Comparison of ENCODE assay signal across 1 cellular context in genomic region chr1:70411360-70411844, GRCh38.
TF ChIP-seq lines count a peak whose summit lies in the region.

No MANE protein-coding gene starts in this region.

TF ChIP-seq in HepG2, 621 proteins besides CTCF, POLR2A, EP300 and RAD21 (continued from another document):
- 0 out of 2 replicates have a peak, but pooled peaks have one; percentile 21 for TF ChIP-seq ZNF275 (CRISPR knock-in tag; IDR thresholded peaks at IDR 0.05; ENCODE audit: borderline replicate concordance)
- TF ChIP-seq NRL (CRISPR knock-in tag; IDR thresholded peaks at IDR 0.05; ENCODE audit: borderline replicate concordance): no peak
- TF ChIP-seq HDAC1 (CRISPR knock-in tag; IDR thresholded peaks at IDR 0.05): peak; percentile 40; the same call in 1 of the 2 replicates
- no peak for TF ChIP-seq ZFP82 (CRISPR knock-in tag; IDR thresholded peaks at IDR 0.05; ENCODE audit: borderline replicate concordance)
- TF ChIP-seq, protein P1, sequence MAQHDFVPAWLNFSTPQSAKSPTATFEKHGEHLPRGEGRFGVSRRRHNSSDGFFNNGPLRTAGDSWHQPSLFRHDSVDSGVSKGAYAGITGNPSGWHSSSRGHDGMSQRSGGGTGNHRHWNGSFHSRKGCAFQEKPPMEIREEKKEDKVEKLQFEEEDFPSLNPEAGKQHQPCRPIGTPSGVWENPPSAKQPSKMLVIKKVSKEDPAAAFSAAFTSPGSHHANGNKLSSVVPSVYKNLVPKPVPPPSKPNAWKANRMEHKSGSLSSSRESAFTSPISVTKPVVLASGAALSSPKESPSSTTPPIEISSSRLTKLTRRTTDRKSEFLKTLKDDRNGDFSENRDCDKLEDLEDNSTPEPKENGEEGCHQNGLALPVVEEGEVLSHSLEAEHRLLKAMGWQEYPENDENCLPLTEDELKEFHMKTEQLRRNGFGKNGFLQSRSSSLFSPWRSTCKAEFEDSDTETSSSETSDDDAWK (CRISPR knock-in tag; IDR thresholded peaks at IDR 0.05): no peak
- no peak for TF ChIP-seq SYNCRIP (IDR thresholded peaks at IDR 0.05; ENCODE audit: insufficient read depth, low read depth, low read length)
- no peak for TF ChIP-seq ATAD3A (CRISPR knock-in tag; IDR thresholded peaks at IDR 0.05)
- TF ChIP-seq GRHL1 (CRISPR knock-in tag; conservative IDR thresholded peaks at IDR 0.05): no peak
- no peak for TF ChIP-seq ZBTB40 (IDR thresholded peaks at IDR 0.05)
- 0 out of 2 replicates have a peak, but pooled peaks have one; percentile 6 for TF ChIP-seq ZBTB40 (CRISPR knock-in tag; IDR thresholded peaks at IDR 0.05)
- TF ChIP-seq SRSF4 (IDR thresholded peaks at IDR 0.05; ENCODE audit: low read depth, low read length, poor library complexity, severe bottlenecking): no peak
- TF ChIP-seq ZNF687 (CRISPR knock-in tag; IDR thresholded peaks at IDR 0.05): peak; percentile 59; the same call in 1 of the 2 replicates
- TF ChIP-seq RBM39 (IDR thresholded peaks at IDR 0.05; ENCODE audit: low read depth, low read length, poor library complexity, severe bottlenecking): peak; percentile 31
- TF ChIP-seq LCORL (IDR thresholded peaks at IDR 0.05): no peak
- TF ChIP-seq LCORL (CRISPR knock-in tag; IDR thresholded peaks at IDR 0.05): no peak
- TF ChIP-seq ZNF691 (CRISPR knock-in tag; IDR thresholded peaks at IDR 0.05; ENCODE audit: borderline replicate concordance, low read depth): 0 out of 2 replicates have a peak, but pooled peaks have one; percentile 21
- TF ChIP-seq, protein P2, sequence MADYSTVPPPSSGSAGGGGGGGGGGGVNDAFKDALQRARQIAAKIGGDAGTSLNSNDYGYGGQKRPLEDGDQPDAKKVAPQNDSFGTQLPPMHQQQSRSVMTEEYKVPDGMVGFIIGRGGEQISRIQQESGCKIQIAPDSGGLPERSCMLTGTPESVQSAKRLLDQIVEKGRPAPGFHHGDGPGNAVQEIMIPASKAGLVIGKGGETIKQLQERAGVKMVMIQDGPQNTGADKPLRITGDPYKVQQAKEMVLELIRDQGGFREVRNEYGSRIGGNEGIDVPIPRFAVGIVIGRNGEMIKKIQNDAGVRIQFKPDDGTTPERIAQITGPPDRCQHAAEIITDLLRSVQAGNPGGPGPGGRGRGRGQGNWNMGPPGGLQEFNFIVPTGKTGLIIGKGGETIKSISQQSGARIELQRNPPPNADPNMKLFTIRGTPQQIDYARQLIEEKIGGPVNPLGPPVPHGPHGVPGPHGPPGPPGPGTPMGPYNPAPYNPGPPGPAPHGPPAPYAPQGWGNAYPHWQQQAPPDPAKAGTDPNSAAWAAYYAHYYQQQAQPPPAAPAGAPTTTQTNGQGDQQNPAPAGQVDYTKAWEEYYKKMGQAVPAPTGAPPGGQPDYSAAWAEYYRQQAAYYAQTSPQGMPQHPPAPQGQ (CRISPR knock-in tag; IDR thresholded peaks at IDR 0.05; ENCODE audit: borderline replicate concordance): no peak
- TF ChIP-seq SETDB1 (CRISPR knock-in tag; IDR thresholded peaks at IDR 0.05; ENCODE audit: borderline replicate concordance): no peak
- TF ChIP-seq ZNF10 (CRISPR knock-in tag; IDR thresholded peaks at IDR 0.05; ENCODE audit: borderline replicate concordance, low read depth): no peak
- TF ChIP-seq, protein P3, sequence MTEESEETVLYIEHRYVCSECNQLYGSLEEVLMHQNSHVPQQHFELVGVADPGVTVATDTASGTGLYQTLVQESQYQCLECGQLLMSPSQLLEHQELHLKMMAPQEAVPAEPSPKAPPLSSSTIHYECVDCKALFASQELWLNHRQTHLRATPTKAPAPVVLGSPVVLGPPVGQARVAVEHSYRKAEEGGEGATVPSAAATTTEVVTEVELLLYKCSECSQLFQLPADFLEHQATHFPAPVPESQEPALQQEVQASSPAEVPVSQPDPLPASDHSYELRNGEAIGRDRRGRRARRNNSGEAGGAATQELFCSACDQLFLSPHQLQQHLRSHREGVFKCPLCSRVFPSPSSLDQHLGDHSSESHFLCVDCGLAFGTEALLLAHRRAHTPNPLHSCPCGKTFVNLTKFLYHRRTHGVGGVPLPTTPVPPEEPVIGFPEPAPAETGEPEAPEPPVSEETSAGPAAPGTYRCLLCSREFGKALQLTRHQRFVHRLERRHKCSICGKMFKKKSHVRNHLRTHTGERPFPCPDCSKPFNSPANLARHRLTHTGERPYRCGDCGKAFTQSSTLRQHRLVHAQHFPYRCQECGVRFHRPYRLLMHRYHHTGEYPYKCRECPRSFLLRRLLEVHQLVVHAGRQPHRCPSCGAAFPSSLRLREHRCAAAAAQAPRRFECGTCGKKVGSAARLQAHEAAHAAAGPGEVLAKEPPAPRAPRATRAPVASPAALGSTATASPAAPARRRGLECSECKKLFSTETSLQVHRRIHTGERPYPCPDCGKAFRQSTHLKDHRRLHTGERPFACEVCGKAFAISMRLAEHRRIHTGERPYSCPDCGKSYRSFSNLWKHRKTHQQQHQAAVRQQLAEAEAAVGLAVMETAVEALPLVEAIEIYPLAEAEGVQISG (CRISPR knock-in tag; IDR thresholded peaks at IDR 0.05): 0 out of 2 replicates have a peak, but pooled peaks have one; percentile 8
- no peak for TF ChIP-seq PAX8 (CRISPR knock-in tag; IDR thresholded peaks at IDR 0.05; ENCODE audit: borderline replicate concordance)
- TF ChIP-seq ZNF280B (CRISPR knock-in tag; IDR thresholded peaks at IDR 0.05; ENCODE audit: borderline replicate concordance): peak; percentile 5; the same call in 1 of the 2 replicates
TF ChIP-seq in HepG2: peak in this region for 45.
